18 cellular contexts compared by ENCODE assay signal in genomic region chr14:94139006-94139405, GRCh38. TPM values are rescaled to one million over a fixed set of nuclear protein-coding genes. Genes with fewer than 3 reads are reported as not detected.
"Had no signal": no experiment of that assay in that cellular context is flagged by ENCODE, and none has a peak within 500 bp of the region (broad histone marks: within the 10 kb centered on the region; RNA-seq: fewer than 3 reads in every experiment).

No MANE protein-coding gene starts in this region.

- H3K4me1 ChIP-seq: colonic mucosa, foreskin keratinocyte, suprapubic skin, thyroid gland had no signal

- H3K27ac ChIP-seq: colonic mucosa, foreskin keratinocyte, ovary, suprapubic skin, thyroid gland had no signal

- H3K36me3 ChIP-seq: colonic mucosa, ovary, suprapubic skin, thyroid gland had no signal

- H3K4me3 ChIP-seq: colonic mucosa, ovary, smooth muscle cell, suprapubic skin, thyroid gland had no signal

- FAIRE-seq: endothelial cell of umbilical vein, urothelium cell line had no signal

- H3K4me2 ChIP-seq: smooth muscle cell had no signal

- H3K27me3 ChIP-seq: colonic mucosa, foreskin keratinocyte, ovary, suprapubic skin, thyroid gland had no signal

- ATAC-seq: foreskin keratinocyte; naive thymus-derived CD4-positive, alpha-beta T cell; right cardiac atrium; stimulated activated effector memory CD8-positive, alpha-beta T cell treated with anti-CD3 and anti-CD28 coated beads, Interleukin-12 subunit alpha, Interleukin-12 subunit beta, amount 100 ng/mL, for 72 hours; stimulated activated naive CD8-positive, alpha-beta T cell treated with anti-CD3 and anti-CD28 coated beads, Interleukin-15, Interleukin-2, amounts not matched to agents 100 U/mL and 50 U/mL, for 24 hours had no signal

- DNase-seq: colonic mucosa; dermis blood vessel endothelial cell; erythroblast; foreskin keratinocyte; naive thymus-derived CD4-positive, alpha-beta T cell; nephron progenitor cell; ovary; right cardiac atrium; stimulated activated CD4-positive, alpha-beta T cell treated with anti-CD3 and anti-CD28 coated beads, Interleukin-4, amount 100 ng/mL, for 1 hour; stimulated activated CD8-positive, alpha-beta memory T cell treated with anti-CD3 and anti-CD28 coated beads, Interleukin-4, amount 100 ng/mL, for 48 hours; stimulated activated naive CD8-positive, alpha-beta T cell treated with anti-CD3 and anti-CD28 coated beads, Interleukin-15, Interleukin-2, amounts not matched to agents 100 U/mL and 50 U/mL, for 24 hours; thyroid gland had no signal

RNA-seq across cellular contexts. Expression of gene PPP4R4, which starts 35.1 kb away (rescaled TPM):
- total RNA-seq: dermis blood vessel endothelial cell, endothelial cell of umbilical vein, lung microvascular endothelial cell had no signal
- polyA plus RNA-seq: endothelial cell of umbilical vein had no signal
